Comparison of ENCODE assay signal across 1 cellular context in the genomic region with DNA sequence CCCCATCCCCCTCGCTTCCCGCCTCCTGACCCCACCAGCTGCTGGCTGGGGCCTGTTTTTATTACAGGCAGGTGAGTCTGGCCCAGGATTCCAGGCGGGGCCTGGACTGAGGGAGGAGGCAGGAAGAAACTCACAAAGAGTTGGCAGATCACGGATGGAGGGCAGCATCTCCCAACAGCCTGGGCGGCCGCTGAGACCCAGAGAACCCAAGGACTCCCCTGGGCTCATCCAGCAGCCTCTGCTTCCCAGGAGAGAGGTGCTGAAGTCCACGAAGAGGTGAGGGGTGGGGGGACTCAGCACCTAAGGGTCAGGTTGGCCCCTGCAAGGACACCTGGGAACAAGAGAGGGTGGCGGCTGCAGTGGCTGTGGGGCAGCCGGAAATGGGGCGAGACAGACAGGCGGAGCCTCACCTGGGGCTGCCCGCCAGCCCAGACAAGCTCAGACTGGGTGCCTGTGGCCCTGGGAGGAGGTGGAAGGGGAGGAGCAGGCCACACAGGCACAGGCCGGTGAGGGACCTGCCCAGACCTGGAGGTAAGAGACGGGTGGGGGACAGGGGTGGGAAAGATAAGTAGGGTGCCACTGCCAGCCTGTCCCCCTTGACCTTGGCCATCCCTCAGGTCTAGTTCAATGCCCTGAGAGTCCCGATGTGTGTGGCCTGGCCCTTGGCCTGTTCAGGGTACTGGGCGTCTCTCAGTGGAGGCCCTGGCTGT.
TF ChIP-seq lines count a peak whose summit lies in the region.

No MANE protein-coding gene starts in this region.

TF ChIP-seq in HepG2, 621 proteins besides CTCF, POLR2A, EP300 and RAD21 (continued from another document and continues in another):
- TF ChIP-seq, protein P1, sequence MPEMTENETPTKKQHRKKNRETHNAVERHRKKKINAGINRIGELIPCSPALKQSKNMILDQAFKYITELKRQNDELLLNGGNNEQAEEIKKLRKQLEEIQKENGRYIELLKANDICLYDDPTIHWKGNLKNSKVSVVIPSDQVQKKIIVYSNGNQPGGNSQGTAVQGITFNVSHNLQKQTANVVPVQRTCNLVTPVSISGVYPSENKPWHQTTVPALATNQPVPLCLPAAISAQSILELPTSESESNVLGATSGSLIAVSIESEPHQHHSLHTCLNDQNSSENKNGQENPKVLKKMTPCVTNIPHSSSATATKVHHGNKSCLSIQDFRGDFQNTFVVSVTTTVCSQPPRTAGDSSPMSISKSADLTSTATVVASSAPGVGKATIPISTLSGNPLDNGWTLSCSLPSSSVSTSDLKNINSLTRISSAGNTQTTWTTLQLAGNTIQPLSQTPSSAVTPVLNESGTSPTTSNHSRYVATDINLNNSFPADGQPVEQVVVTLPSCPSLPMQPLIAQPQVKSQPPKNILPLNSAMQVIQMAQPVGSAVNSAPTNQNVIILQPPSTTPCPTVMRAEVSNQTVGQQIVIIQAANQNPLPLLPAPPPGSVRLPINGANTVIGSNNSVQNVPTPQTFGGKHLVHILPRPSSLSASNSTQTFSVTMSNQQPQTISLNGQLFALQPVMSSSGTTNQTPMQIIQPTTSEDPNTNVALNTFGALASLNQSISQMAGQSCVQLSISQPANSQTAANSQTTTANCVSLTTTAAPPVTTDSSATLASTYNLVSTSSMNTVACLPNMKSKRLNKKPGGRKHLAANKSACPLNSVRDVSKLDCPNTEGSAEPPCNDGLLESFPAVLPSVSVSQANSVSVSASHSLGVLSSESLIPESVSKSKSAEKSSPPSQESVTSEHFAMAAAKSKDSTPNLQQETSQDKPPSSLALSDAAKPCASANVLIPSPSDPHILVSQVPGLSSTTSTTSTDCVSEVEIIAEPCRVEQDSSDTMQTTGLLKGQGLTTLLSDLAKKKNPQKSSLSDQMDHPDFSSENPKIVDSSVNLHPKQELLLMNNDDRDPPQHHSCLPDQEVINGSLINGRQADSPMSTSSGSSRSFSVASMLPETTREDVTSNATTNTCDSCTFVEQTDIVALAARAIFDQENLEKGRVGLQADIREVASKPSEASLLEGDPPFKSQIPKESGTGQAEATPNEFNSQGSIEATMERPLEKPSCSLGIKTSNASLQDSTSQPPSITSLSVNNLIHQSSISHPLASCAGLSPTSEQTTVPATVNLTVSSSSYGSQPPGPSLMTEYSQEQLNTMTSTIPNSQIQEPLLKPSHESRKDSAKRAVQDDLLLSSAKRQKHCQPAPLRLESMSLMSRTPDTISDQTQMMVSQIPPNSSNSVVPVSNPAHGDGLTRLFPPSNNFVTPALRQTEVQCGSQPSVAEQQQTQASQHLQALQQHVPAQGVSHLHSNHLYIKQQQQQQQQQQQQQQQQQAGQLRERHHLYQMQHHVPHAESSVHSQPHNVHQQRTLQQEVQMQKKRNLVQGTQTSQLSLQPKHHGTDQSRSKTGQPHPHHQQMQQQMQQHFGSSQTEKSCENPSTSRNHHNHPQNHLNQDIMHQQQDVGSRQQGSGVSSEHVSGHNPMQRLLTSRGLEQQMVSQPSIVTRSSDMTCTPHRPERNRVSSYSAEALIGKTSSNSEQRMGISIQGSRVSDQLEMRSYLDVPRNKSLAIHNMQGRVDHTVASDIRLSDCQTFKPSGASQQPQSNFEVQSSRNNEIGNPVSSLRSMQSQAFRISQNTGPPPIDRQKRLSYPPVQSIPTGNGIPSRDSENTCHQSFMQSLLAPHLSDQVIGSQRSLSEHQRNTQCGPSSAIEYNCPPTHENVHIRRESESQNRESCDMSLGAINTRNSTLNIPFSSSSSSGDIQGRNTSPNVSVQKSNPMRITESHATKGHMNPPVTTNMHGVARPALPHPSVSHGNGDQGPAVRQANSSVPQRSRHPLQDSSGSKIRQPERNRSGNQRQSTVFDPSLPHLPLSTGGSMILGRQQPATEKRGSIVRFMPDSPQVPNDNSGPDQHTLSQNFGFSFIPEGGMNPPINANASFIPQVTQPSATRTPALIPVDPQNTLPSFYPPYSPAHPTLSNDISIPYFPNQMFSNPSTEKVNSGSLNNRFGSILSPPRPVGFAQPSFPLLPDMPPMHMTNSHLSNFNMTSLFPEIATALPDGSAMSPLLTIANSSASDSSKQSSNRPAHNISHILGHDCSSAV (CRISPR knock-in tag; IDR thresholded peaks at IDR 0.05; ENCODE audit: borderline replicate concordance): no peak
- TF ChIP-seq ZNF501 (CRISPR knock-in tag; IDR thresholded peaks at IDR 0.05) (peak; percentile 47; the same call in 1 of the 2 replicates), JARID2 (CRISPR knock-in tag; IDR thresholded peaks at IDR 0.05; ENCODE audit: insufficient replicate concordance) (peak; percentile 59), ZNF598 (CRISPR knock-in tag; IDR thresholded peaks at IDR 0.05; ENCODE audit: borderline replicate concordance) (peak; percentile 40; the same call in 1 of the 2 replicates), SP5 (CRISPR knock-in tag; IDR thresholded peaks at IDR 0.05; ENCODE audit: borderline replicate concordance, low read depth) (peak; percentile 58; the same call in 1 of the 2 replicates), ZNF296 (CRISPR knock-in tag; conservative IDR thresholded peaks at IDR 0.05) (0 out of 2 replicates have a peak, but pooled peaks have one; percentile 26), ZSCAN9 (CRISPR knock-in tag; IDR thresholded peaks at IDR 0.05; ENCODE audit: borderline replicate concordance) (peak; percentile 61; the same call in 1 of the 2 replicates), ZNF782 (CRISPR knock-in tag; IDR thresholded peaks at IDR 0.05; ENCODE audit: borderline replicate concordance) (no peak), RXRA (CRISPR knock-in tag; IDR thresholded peaks at IDR 0.05) (peak; percentile 14), ETV5 (CRISPR knock-in tag; IDR thresholded peaks at IDR 0.05; ENCODE audit: borderline replicate concordance) (peak; percentile 69; the same call in 1 of the 2 replicates), MYC (CRISPR knock-in tag; IDR thresholded peaks at IDR 0.05; ENCODE audit: borderline replicate concordance) (no peak), ZNF614 (CRISPR knock-in tag; IDR thresholded peaks at IDR 0.05; ENCODE audit: borderline replicate concordance) (no peak), ZKSCAN1 (IDR thresholded peaks at IDR 0.05; ENCODE audit: low read length) (no peak), ZNF572 (CRISPR knock-in tag; IDR thresholded peaks at IDR 0.05) (peak; percentile 38; the same call in 1 of the 2 replicates), ZNF891 (CRISPR knock-in tag; IDR thresholded peaks at IDR 0.05) (0 out of 2 replicates have a peak, but pooled peaks have one; percentile 4)
- TF ChIP-seq, protein P2, sequence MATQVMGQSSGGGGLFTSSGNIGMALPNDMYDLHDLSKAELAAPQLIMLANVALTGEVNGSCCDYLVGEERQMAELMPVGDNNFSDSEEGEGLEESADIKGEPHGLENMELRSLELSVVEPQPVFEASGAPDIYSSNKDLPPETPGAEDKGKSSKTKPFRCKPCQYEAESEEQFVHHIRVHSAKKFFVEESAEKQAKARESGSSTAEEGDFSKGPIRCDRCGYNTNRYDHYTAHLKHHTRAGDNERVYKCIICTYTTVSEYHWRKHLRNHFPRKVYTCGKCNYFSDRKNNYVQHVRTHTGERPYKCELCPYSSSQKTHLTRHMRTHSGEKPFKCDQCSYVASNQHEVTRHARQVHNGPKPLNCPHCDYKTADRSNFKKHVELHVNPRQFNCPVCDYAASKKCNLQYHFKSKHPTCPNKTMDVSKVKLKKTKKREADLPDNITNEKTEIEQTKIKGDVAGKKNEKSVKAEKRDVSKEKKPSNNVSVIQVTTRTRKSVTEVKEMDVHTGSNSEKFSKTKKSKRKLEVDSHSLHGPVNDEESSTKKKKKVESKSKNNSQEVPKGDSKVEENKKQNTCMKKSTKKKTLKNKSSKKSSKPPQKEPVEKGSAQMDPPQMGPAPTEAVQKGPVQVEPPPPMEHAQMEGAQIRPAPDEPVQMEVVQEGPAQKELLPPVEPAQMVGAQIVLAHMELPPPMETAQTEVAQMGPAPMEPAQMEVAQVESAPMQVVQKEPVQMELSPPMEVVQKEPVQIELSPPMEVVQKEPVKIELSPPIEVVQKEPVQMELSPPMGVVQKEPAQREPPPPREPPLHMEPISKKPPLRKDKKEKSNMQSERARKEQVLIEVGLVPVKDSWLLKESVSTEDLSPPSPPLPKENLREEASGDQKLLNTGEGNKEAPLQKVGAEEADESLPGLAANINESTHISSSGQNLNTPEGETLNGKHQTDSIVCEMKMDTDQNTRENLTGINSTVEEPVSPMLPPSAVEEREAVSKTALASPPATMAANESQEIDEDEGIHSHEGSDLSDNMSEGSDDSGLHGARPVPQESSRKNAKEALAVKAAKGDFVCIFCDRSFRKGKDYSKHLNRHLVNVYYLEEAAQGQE (IDR thresholded peaks at IDR 0.05; ENCODE audit: borderline replicate concordance in 1 of 2, low read depth in 1 of 2, low read length in 2 of 2): no peak
- TF ChIP-seq, protein P3, sequence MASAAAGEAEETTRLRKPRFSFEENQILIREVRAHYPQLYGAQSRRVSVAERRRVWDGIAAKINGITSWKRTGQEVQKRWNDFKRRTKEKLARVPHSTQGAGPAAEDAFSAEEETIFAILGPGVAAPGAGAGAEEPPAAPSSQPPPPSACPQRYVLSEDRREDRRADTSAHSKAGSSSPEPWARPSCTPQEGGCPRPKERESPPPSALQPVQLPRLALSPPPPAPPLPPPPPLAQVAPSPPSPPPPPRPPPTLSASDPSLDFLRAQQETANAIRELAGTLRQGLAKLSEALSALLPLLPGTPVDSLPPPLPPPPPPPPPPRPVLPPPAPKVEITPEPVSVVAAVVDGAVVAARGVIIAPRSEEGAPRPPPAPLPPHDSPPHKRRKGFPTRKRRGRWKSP (CRISPR knock-in tag; IDR thresholded peaks at IDR 0.05): no peak
- TF ChIP-seq, protein P4, sequence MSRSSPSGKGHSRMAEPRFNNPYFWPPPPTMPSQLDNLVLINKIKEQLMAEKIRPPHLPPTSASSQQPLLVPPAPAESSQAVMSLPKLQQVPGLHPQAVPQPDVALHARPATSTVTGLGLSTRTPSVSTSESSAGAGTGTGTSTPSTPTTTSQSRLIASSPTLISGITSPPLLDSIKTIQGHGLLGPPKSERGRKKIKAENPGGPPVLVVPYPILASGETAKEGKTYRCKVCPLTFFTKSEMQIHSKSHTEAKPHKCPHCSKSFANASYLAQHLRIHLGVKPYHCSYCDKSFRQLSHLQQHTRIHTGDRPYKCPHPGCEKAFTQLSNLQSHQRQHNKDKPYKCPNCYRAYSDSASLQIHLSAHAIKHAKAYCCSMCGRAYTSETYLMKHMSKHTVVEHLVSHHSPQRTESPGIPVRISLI (CRISPR knock-in tag; IDR thresholded peaks at IDR 0.05; ENCODE audit: borderline replicate concordance): no peak
- TF ChIP-seq, protein P5, sequence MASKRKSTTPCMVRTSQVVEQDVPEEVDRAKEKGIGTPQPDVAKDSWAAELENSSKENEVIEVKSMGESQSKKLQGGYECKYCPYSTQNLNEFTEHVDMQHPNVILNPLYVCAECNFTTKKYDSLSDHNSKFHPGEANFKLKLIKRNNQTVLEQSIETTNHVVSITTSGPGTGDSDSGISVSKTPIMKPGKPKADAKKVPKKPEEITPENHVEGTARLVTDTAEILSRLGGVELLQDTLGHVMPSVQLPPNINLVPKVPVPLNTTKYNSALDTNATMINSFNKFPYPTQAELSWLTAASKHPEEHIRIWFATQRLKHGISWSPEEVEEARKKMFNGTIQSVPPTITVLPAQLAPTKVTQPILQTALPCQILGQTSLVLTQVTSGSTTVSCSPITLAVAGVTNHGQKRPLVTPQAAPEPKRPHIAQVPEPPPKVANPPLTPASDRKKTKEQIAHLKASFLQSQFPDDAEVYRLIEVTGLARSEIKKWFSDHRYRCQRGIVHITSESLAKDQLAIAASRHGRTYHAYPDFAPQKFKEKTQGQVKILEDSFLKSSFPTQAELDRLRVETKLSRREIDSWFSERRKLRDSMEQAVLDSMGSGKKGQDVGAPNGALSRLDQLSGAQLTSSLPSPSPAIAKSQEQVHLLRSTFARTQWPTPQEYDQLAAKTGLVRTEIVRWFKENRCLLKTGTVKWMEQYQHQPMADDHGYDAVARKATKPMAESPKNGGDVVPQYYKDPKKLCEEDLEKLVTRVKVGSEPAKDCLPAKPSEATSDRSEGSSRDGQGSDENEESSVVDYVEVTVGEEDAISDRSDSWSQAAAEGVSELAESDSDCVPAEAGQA (IDR thresholded peaks at IDR 0.05; ENCODE audit: low read depth): peak; percentile 8; the same call in 1 of the 2 replicates
- TF ChIP-seq, protein P5 (CRISPR knock-in tag; IDR thresholded peaks at IDR 0.05; ENCODE audit: borderline replicate concordance): no peak
- TF ChIP-seq, protein P6, sequence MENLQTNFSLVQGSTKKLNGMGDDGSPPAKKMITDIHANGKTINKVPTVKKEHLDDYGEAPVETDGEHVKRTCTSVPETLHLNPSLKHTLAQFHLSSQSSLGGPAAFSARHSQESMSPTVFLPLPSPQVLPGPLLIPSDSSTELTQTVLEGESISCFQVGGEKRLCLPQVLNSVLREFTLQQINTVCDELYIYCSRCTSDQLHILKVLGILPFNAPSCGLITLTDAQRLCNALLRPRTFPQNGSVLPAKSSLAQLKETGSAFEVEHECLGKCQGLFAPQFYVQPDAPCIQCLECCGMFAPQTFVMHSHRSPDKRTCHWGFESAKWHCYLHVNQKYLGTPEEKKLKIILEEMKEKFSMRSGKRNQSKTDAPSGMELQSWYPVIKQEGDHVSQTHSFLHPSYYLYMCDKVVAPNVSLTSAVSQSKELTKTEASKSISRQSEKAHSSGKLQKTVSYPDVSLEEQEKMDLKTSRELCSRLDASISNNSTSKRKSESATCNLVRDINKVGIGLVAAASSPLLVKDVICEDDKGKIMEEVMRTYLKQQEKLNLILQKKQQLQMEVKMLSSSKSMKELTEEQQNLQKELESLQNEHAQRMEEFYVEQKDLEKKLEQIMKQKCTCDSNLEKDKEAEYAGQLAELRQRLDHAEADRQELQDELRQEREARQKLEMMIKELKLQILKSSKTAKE (CRISPR knock-in tag; IDR thresholded peaks at IDR 0.05; ENCODE audit: borderline replicate concordance): peak; percentile 53; the same call in 1 of the 2 replicates
- TF ChIP-seq, protein P7, sequence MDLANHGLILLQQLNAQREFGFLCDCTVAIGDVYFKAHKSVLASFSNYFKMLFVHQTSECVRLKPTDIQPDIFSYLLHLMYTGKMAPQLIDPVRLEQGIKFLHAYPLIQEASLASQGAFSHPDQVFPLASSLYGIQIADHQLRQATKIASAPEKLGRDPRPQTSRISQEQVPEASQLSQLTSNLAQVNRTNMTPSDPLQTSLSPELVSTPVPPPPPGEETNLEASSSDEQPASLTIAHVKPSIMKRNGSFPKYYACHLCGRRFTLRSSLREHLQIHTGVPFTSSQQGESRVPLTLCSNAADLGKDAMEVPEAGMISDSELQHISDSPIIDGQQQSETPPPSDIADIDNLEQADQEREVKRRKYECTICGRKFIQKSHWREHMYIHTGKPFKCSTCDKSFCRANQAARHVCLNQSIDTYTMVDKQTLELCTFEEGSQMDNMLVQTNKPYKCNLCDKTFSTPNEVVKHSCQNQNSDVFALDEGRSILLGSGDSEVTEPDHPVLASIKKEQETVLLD (CRISPR knock-in tag; IDR thresholded peaks at IDR 0.05; ENCODE audit: low read depth): no peak
